In the genomic region with DNA sequence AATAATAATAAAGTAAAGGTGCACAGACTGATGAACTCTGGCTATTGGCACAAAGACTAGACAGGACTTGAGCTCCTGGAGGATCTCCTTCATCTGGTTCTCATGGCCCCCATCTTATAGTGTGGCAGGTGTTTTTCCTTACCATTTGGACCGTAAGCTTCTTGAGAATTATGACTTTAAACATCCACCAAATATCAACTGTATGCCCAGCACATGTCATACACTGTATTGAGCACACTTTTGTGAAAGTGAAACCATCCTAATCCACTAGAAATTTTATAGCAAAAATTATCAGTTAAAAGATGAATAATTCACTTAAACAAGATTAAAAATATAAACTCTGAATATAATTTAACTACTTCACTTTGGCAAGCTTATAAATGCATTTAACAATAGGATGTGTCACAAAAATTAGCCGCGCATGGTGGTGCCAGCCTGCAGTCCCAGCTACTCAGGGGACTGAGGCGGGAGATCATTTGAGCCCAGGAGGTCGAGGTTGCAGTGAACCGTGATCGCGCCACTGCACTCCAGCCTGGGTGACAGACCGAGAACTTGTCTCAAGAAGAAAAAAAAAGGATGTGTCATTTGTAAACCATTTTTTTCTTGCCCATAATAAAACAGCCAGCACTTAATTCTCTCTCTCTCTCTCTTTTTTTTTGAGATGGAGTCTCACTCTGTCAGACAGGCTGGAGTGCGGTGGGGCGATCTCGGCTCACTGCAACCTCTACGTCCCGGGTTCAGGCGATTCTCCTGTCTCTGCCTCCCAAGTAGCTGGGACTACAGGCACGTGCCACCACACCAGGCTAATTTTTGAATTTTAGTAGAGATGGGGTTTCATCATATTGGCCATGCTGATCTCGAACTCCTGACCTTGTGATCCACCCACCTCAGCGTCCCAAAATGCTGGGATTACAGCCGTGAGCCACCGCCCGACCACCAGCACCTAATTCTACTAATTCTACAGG, we compare ENCODE assay signal across 9 cellular contexts. TPM values are rescaled to one million over a fixed set of nuclear protein-coding genes. Genes with fewer than 3 reads are reported as not detected.
DNase-seq lines count a peak whose midpoint lies in the region; ATAC-seq, FAIRE-seq and TF ChIP-seq lines count a peak whose summit lies in the region.
"Had no signal": no experiment of that assay in that cellular context is flagged by ENCODE, and none has a peak within 500 bp of the region (broad histone marks: within the 10 kb centered on the region; RNA-seq: fewer than 3 reads in every experiment).

No MANE protein-coding gene starts in this region.

- peak; percentile 61 for ATAC-seq in GM21447 (IDR thresholded peaks at IDR 0.05; ENCODE audit: unreplicated experiment)

- TF ChIP-seq POLR2A in GM12892 (IDR thresholded peaks at IDR 0.05; ENCODE audit: low read depth, low read length) = 0 out of 2 replicates have a peak, but pooled peaks have one; percentile 33

- peaks cover 36 to 81% of the 10 kb centered on the region in 2 donors for H3K4me1 Mint-ChIP-seq in immature natural killer cell

- H3K36me3 Mint-ChIP-seq in immature natural killer cell = no peaks in the 10 kb centered on the region

- FAIRE-seq in GM12892 (lab: Jason Lieb, UNC) = peak; percentile 76

- DNase-seq in GM12892 (ENCODE audit: insufficient read length) = no peak
- DNase-seq in HK-2 (ENCODE audit: unreplicated experiment) = peak; percentile 15
- DNase-seq in immature natural killer cell = peak; percentile 44 to 55 (median 53)
- DNase-seq in SKM-1 treated with dmso at 0.1 percent for 144 hours (lab: John Stamatoyannopoulos, UW; ENCODE audit: unreplicated experiment) = no peak
- DNase-seq in NCI-H82 treated with DMSO at 0.1 percent for 48 hours (lab: John Stamatoyannopoulos, UW; ENCODE audit: unreplicated experiment) = no peak
- no peak for DNase-seq in NCI-H2107 treated with DMSO at 0.1 percent for 48 hours (lab: John Stamatoyannopoulos, UW; ENCODE audit: unreplicated experiment)
- no peak for DNase-seq in middle frontal gyrus (ENCODE audit: extremely low spot score, low spot score)
- DNase-seq: NCI-H2171 had no signal

- H3K4me3 Mint-ChIP-seq in immature natural killer cell = peak overlapping the region; percentile 74 to 88 (median 84)

- H3K27me3 Mint-ChIP-seq in immature natural killer cell (ENCODE audit: low read depth in 3 of 3) = peaks cover 2 to 3% (median 3%) of the 10 kb centered on the region in 3 donors

- no peaks in the 10 kb centered on the region for H3K9me3 Mint-ChIP-seq in immature natural killer cell

- H3K27ac Mint-ChIP-seq in immature natural killer cell = peak overlapping the region; percentile 84 to 96 (median 93)

RNA-seq across cellular contexts. Expression of gene HIVEP2, which starts 9.1 kb away (rescaled TPM):
- 4.5 TPM for polyA plus RNA-seq in GM12892 (2012; ENCODE audit: missing spikeins)
- polyA plus RNA-seq in immature natural killer cell = 1 to 10 TPM in 2 of 3 donors, under 1 TPM in 1; 0.13 to 4.6 (median 1.5) TPM

Comparison
In these comparisons a context has a peak if more than half of its experiments do, and no peak if none do; other contexts are left out.
1. DNase-seq: peak in HK-2 (single experiment) and immature natural killer cell (3 of 3); none in GM12892 (single experiment), SKM-1 treated with dmso at 0.1 percent for 144 hours (single experiment), NCI-H82 treated with DMSO at 0.1 percent for 48 hours (single experiment), NCI-H2107 treated with DMSO at 0.1 percent for 48 hours (single experiment) and middle frontal gyrus (single experiment).